ENCODE assay signal across 20 cellular contexts in the genomic region with DNA sequence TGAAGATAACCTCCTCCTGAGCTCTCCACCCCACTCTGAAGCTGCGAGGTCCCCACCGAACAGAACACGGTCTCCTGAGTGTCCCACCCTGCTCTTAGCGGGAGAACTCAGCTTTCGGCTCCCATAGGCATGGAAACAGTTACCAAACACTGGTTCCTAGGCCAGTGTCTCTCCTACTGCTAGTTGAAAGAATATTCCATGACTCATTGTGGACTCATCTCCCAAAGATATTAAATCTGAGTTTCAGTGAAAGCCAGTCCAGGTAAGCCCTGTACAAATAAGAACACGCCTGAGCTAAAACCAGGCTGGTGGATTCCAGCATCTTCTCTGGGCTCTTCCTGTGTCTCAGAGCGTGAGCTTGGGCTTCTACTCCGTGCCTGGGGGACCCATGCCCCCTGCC.
DNase-seq lines count a peak whose midpoint lies in the region; ATAC-seq, FAIRE-seq and TF ChIP-seq lines count a peak whose summit lies in the region.
"Had no signal": no experiment of that assay in that cellular context is flagged by ENCODE, and none has a peak within 500 bp of the region (broad histone marks: within the 10 kb centered on the region; RNA-seq: fewer than 3 reads in every experiment).

No MANE protein-coding gene starts in this region.

- no peak overlapping the region for H2BK15ac ChIP-seq in IMR-90 (ENCODE audit: low read depth, low read length)

- BruUV-seq in IMR-90 (replicated peaks; lab: Mats Ljungman, UMichigan), result no TSS peak

- H2BK20ac ChIP-seq in IMR-90 (ENCODE audit: low read depth, low read length), result no peak overlapping the region

- H4K5ac ChIP-seq in IMR-90 (ENCODE audit: low read depth, low read length), result no peak overlapping the region

- intact Hi-C loops in IMR-90 (cut with micrococcal nuclease), result no loop called here

- H3K79me1 ChIP-seq in IMR-90 (ENCODE audit: low read depth in 1 of 2, low read length in 2 of 2), result no peaks in the 10 kb centered on the region

- H3K4me2 ChIP-seq in IMR-90 (ENCODE audit: low read depth, low read length), result no peak overlapping the region

- in situ Hi-C loops in IMR-90 (cut with MboI; ENCODE audit: low sequenced_read_pairs), result no loop called here

- no peak overlapping the region for H3K9ac ChIP-seq in IMR-90 (ENCODE audit: low read depth, low read length)

- TF ChIP-seq CTCF in IMR-90 (conservative IDR thresholded peaks at IDR 0.05; ENCODE audit: low read depth, low read length), result no peak

- no peaks in the 10 kb centered on the region for H3K36me3 ChIP-seq in IMR-90 (ENCODE audit: control insufficient read depth, insufficient read depth, low read length)
- no peaks in the 10 kb centered on the region for H3K36me3 ChIP-seq in effector memory CD4-positive, alpha-beta T cell (ENCODE audit: control insufficient read depth, insufficient read depth, low read length)
- H3K36me3 ChIP-seq: left ventricle myocardium inferior, MG63 had no signal

- no peak overlapping the region for H2AK9ac ChIP-seq in IMR-90 (replicated peaks; ENCODE audit: low read depth, low read length, poor library complexity)

- no peak overlapping the region for H3K4ac ChIP-seq in IMR-90 (ENCODE audit: low read depth, low read length)

- H3K18ac ChIP-seq in IMR-90 (ENCODE audit: low read depth, low read length), result no peak overlapping the region

- DNase-seq in ELR (ENCODE audit: low read depth) (peak; percentile 42), IMR-90 (peak; percentile 4), SW480 (ENCODE audit: low spot score) (peak; percentile 46), iris pigment epithelial cell (ENCODE audit: low read depth) (peak; percentile 15), GM12892 (ENCODE audit: insufficient read length) (no peak), RPMI8226 (no peak)
- DNase-seq in effector memory CD4-positive, alpha-beta T cell, result no peak
- DNase-seq: activated CD8-positive, alpha-beta memory T cell treated with anti-CD3 and anti-CD28 coated beads for 24 hours; activated naive CD4-positive, alpha-beta T cell; activated T-cell treated with anti-CD3 and anti-CD28 coated beads, Interleukin-2, amount 50 U/mL, for 24 hours; dermis blood vessel endothelial cell; GF-D8; left ventricle myocardium inferior; MG63; NCI-H1436 treated with DMSO at 0.1 percent for 48 hours; NCI-H526; Right ventricle myocardium superior; stimulated activated CD4-positive, alpha-beta T cell treated with anti-CD3 and anti-CD28 coated beads, Interleukin-1b, Interleukin-23, amount 100 ng/mL, for 48 hours; T-cell had no signal

- H3K9me1 ChIP-seq in IMR-90 (ENCODE audit: insufficient read depth, low read length), result no peaks in the 10 kb centered on the region

- no peak overlapping the region for H4K8ac ChIP-seq in IMR-90 (ENCODE audit: low read depth in 2 of 2, low read length in 2 of 2)

- no peak overlapping the region for H3K14ac ChIP-seq in IMR-90 (replicated peaks; ENCODE audit: low read depth, low read length)

- no peaks in the 10 kb centered on the region for H4K20me1 ChIP-seq in IMR-90 (ENCODE audit: insufficient read depth, low read length)

- no peak overlapping the region for H2AK5ac ChIP-seq in IMR-90 (ENCODE audit: low read depth, low read length)

- H3K4me1 ChIP-seq in IMR-90 (ENCODE audit: control insufficient read depth, insufficient read depth, low read length), result no peaks in the 10 kb centered on the region
- H3K4me1 ChIP-seq in effector memory CD4-positive, alpha-beta T cell (ENCODE audit: control insufficient read depth, insufficient read depth, low read length, poor library complexity, severe bottlenecking), result no peaks in the 10 kb centered on the region
- H3K4me1 ChIP-seq: left ventricle myocardium inferior had no signal

- dilution Hi-C loops in IMR-90 (cut with HindIII; ENCODE audit: low sequenced_read_pairs, unreplicated experiment), result no loop called here

- peaks cover 25% of the 10 kb centered on the region for H3K27me3 ChIP-seq in IMR-90 (ENCODE audit: control insufficient read depth, insufficient read depth, low read length)
- no peaks in the 10 kb centered on the region for H3K27me3 ChIP-seq in effector memory CD4-positive, alpha-beta T cell (replicated peaks; ENCODE audit: control insufficient read depth, insufficient read depth, low read length, poor library complexity, severe bottlenecking)
- H3K27me3 ChIP-seq: MG63 had no signal

- no peak overlapping the region for H3K4me3 ChIP-seq in IMR-90 (ENCODE audit: insufficient read depth, low read depth, low read length)
- H3K4me3 ChIP-seq in effector memory CD4-positive, alpha-beta T cell (ENCODE audit: insufficient read depth, low read depth, low read length, poor library complexity, severe bottlenecking), result no peak overlapping the region
- H3K4me3 ChIP-seq: left ventricle myocardium inferior, MG63 had no signal

- 77% methylated on average over 3 of the region's 8 CpGs; no CpG with 5 or more reads in 1 of the 2 experiments for WGBS in IMR-90 (ENCODE audit: extremely low coverage in 2 of 2, insufficient read length in 1 of 2), 2 experiments

- no peak overlapping the region for H2AFZ ChIP-seq in IMR-90 (replicated peaks; ENCODE audit: low read length, poor library complexity)

- no peak for FAIRE-seq in GM12892 (lab: Jason Lieb, UNC)

- no peak overlapping the region for H2BK5ac ChIP-seq in IMR-90 (ENCODE audit: low read depth, low read length, poor library complexity, severe bottlenecking)

- CTCF ChIA-PET in IMR-90 (lab: Yijun Ruan, JAX), result interaction anchor here (0.7 to 1.0 kb wide), 2 partner anchors 82 to 330 kb away, joined by 3 read pairs; no protein-coding TSS in a partner anchor

- no peak overlapping the region for H2BK120ac ChIP-seq in IMR-90 (ENCODE audit: low read depth, low read length)

- H3K56ac ChIP-seq in IMR-90 (ENCODE audit: extremely low read depth, insufficient read depth, low read length), result no peak overlapping the region

- no peak overlapping the region for H4K91ac ChIP-seq in IMR-90 (ENCODE audit: insufficient read depth, low read depth, low read length)

- H3K27ac ChIP-seq in IMR-90 (ENCODE audit: insufficient read depth, low read length), result no peak overlapping the region
- H3K27ac ChIP-seq in effector memory CD4-positive, alpha-beta T cell (ENCODE audit: insufficient read depth, low read length, poor library complexity, severe bottlenecking), result no peak overlapping the region
- H3K27ac ChIP-seq: left ventricle myocardium inferior had no signal

- no peak for TF ChIP-seq RAD21 in IMR-90 (IDR thresholded peaks at IDR 0.05; ENCODE audit: low read length)

- ATAC-seq in IMR-90 (ENCODE audit: low read depth) (peak; percentile 49; the same call in 1 of the 2 replicates), GM19351 (IDR thresholded peaks at IDR 0.05; ENCODE audit: unreplicated experiment) (no peak)
- ATAC-seq: T-cell had no signal

- H3K23ac ChIP-seq in IMR-90 (ENCODE audit: low read depth, low read length), result no peak overlapping the region

- peaks cover 4% of the 10 kb centered on the region; the same call in 1 of the 2 replicates for H3K9me3 ChIP-seq in IMR-90 (ENCODE audit: control insufficient read depth, insufficient read depth, low read length)
- H3K9me3 ChIP-seq in effector memory CD4-positive, alpha-beta T cell (ENCODE audit: control insufficient read depth, low read length), result no peaks in the 10 kb centered on the region
- H3K9me3 ChIP-seq: MG63 had no signal

- TF ChIP-seq POLR2A in IMR-90 (IDR thresholded peaks at IDR 0.05; ENCODE audit: low read depth, low read length), result no peak
- TF ChIP-seq POLR2A in GM12892 (IDR thresholded peaks at IDR 0.05; ENCODE audit: low read depth, low read length), result no peak

- POLR2A ChIA-PET in IMR-90 (lab: Charles Lee; ENCODE audit: unreplicated experiment), result no interaction called here

TF ChIP-seq in IMR-90, 13 proteins besides CTCF, POLR2A, EP300 and RAD21:
- TF ChIP-seq MAFK (IDR thresholded peaks at IDR 0.05; ENCODE audit: low read depth, low read length) (no peak), NFE2L2 (IDR thresholded peaks at IDR 0.05; ENCODE audit: low read depth, low read length) (no peak), SMC3 (IDR thresholded peaks at IDR 0.05; ENCODE audit: low read depth, low read length) (no peak), RCOR1 (IDR thresholded peaks at IDR 0.05; ENCODE audit: insufficient replicate concordance, low read length) (no peak), MXI1 (IDR thresholded peaks at IDR 0.05; ENCODE audit: borderline replicate concordance, low read depth, low read length) (no peak), BHLHE40 (IDR thresholded peaks at IDR 0.05; ENCODE audit: low read depth, low read length) (no peak), RFX5 (IDR thresholded peaks at IDR 0.05; ENCODE audit: low read depth, low read length) (no peak), USF2 (IDR thresholded peaks at IDR 0.05; ENCODE audit: low read depth, low read length) (no peak)

Comparison
In these comparisons a context has a peak if more than half of its experiments do, and no peak if none do; other contexts are left out.
1. DNase-seq: peak in ELR (single experiment), IMR-90 (single experiment), SW480 (single experiment) and iris pigment epithelial cell (single experiment); none in effector memory CD4-positive, alpha-beta T cell (0 of 3), GM12892 (single experiment) and RPMI8226 (single experiment).